Comparison of ENCODE assay signal across 20 cellular contexts in the genomic region with DNA sequence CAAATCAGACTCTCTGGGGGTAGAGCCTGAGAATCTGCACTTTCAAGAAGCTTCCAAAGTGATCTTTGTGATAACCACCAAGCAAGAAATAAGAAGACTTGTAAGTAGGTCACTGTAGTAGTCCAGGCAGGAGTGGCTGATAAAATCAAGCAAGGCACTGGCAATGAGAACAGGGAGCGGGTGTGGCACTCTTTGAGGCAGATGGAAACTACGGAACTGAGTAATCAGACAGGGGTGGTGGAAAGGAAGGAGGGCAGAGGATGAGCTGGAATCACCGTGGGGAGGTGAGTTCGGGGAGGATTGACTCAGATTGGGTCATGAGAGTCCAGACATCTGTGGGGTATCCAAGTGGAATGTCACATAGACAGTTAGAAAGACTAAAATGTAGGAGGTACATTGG. TPM values are rescaled to one million over a fixed set of nuclear protein-coding genes. Genes with fewer than 3 reads are reported as not detected.
DNase-seq lines count a peak whose midpoint lies in the region; ATAC-seq and TF ChIP-seq lines count a peak whose summit lies in the region.
"Had no signal": no experiment of that assay in that cellular context is flagged by ENCODE, and none has a peak within 500 bp of the region (broad histone marks: within the 10 kb centered on the region; RNA-seq: fewer than 3 reads in every experiment).

No MANE protein-coding gene starts in this region.

- peaks cover 38% of the 10 kb centered on the region for H3K27me3 Mint-ChIP-seq in activated naive CD8-positive, alpha-beta T cell treated with anti-CD3 and anti-CD28 coated beads, Interleukin-2, amount 50 U/mL, for 24 hours
- peaks cover 38% of the 10 kb centered on the region for H3K27me3 Mint-ChIP-seq in activated naive CD8-positive, alpha-beta T cell treated with anti-CD3 and anti-CD28 coated beads for 36 hours

- BruUV-seq in A673 (replicated peaks; lab: Mats Ljungman, UMichigan), result no TSS peak

- no peak for DNase-seq in activated naive CD8-positive, alpha-beta T cell treated with anti-CD3 and anti-CD28 coated beads, Interleukin-2, amount 50 U/mL, for 24 hours
- no peak for DNase-seq in activated naive CD8-positive, alpha-beta T cell treated with anti-CD3 and anti-CD28 coated beads for 36 hours
- DNase-seq in RWPE1 (ENCODE audit: low spot score), result peak; percentile 15
- peak; percentile 38 to 71 for DNase-seq in foreskin keratinocyte
- DNase-seq in ascending aorta (ENCODE audit: low spot score in 2 of 2), result no peak
- no peak for DNase-seq in AML-193 (lab: John Stamatoyannopoulos, UW)
- DNase-seq in A673 (ENCODE audit: low spot score), result no peak
- no peak for DNase-seq in OCI-M1 (lab: John Stamatoyannopoulos, UW)
- DNase-seq: 8988T; CD8-positive, alpha-beta T cell; DMS53; EL; IMR-90; NCI-H1105; NCI-H2081; NCI-H774; RPMI8226; SIG-M5 had no signal

- TF ChIP-seq CTCF in RWPE1 (conservative IDR thresholded peaks at IDR 0.05; ENCODE audit: low read depth) (no peak), foreskin keratinocyte (conservative IDR thresholded peaks at IDR 0.05) (no peak), ascending aorta (IDR thresholded peaks at IDR 0.05) (no peak), A673 (conservative IDR thresholded peaks at IDR 0.05; ENCODE audit: low read depth, low read length) (no peak)

- H3K27ac ChIP-seq in RWPE1 (no peak overlapping the region), foreskin keratinocyte (peak overlapping the region; percentile 48), ascending aorta (no peak overlapping the region), A673 (ENCODE audit: low read depth, low read length, poor library complexity, severe bottlenecking) (no peak overlapping the region)
- H3K27ac ChIP-seq: BLaER1 had no signal

- H3K4me3 ChIP-seq in ascending aorta (no peak overlapping the region), A673 (ENCODE audit: low read depth, low read length, poor library complexity, severe bottlenecking) (no peak overlapping the region)
- H3K4me3 ChIP-seq: BLaER1 had no signal

- peaks cover 5% of the 10 kb centered on the region for H3K27me3 ChIP-seq in foreskin keratinocyte
- no peaks in the 10 kb centered on the region for H3K27me3 ChIP-seq in ascending aorta
- H3K27me3 ChIP-seq in A673 (replicated peaks; ENCODE audit: insufficient read depth, low read depth, low read length, poor library complexity), result no peaks in the 10 kb centered on the region

- H3K9me3 ChIP-seq in ascending aorta (no peaks in the 10 kb centered on the region), A673 (ENCODE audit: low read depth, low read length, poor library complexity, severe bottlenecking) (no peaks in the 10 kb centered on the region)
- H3K9me3 ChIP-seq: BLaER1 had no signal

- POLR2A ChIA-PET in RWPE1 (lab: Yijun Ruan, JAX; ENCODE audit: low non-redundant PET), result no interaction called here
- POLR2A ChIA-PET in A673 (lab: Charles Lee; ENCODE audit: low non-redundant PET), result interaction anchor here (0.6 kb wide), 1 partner anchor 362 kb away, joined by 3 read pairs; no protein-coding TSS in a partner anchor

- no peak for ATAC-seq in activated naive CD8-positive, alpha-beta T cell treated with anti-CD3 and anti-CD28 coated beads, Interleukin-2, amount 50 U/mL, for 24 hours
- ATAC-seq in foreskin keratinocyte, result peak; percentile 11
- ATAC-seq: CD8-positive, alpha-beta T cell; SK-N-SH treated with all-trans-retinoic acid at 6 μM for 48 hours had no signal

- no peaks in the 10 kb centered on the region for H3K36me3 ChIP-seq in ascending aorta
- no peaks in the 10 kb centered on the region for H3K36me3 ChIP-seq in A673 (ENCODE audit: insufficient read depth, low read length, poor library complexity, severe bottlenecking)
- H3K36me3 ChIP-seq: BLaER1 had no signal

- H3K36me3 Mint-ChIP-seq in activated naive CD8-positive, alpha-beta T cell treated with anti-CD3 and anti-CD28 coated beads, Interleukin-2, amount 50 U/mL, for 24 hours (ENCODE audit: low read depth), result no peaks in the 10 kb centered on the region
- H3K36me3 Mint-ChIP-seq in activated naive CD8-positive, alpha-beta T cell treated with anti-CD3 and anti-CD28 coated beads for 36 hours, result no peaks in the 10 kb centered on the region
- H3K36me3 Mint-ChIP-seq: CD8-positive, alpha-beta T cell had no signal

- H3K4me3 Mint-ChIP-seq in activated naive CD8-positive, alpha-beta T cell treated with anti-CD3 and anti-CD28 coated beads, Interleukin-2, amount 50 U/mL, for 24 hours, result no peak overlapping the region
- no peak overlapping the region for H3K4me3 Mint-ChIP-seq in activated naive CD8-positive, alpha-beta T cell treated with anti-CD3 and anti-CD28 coated beads for 36 hours
- H3K4me3 Mint-ChIP-seq: CD8-positive, alpha-beta T cell had no signal

- peaks cover 12% of the 10 kb centered on the region for H3K4me1 ChIP-seq in foreskin keratinocyte
- peaks cover 0 to 4% of the 10 kb centered on the region in 2 donors for H3K4me1 ChIP-seq in ascending aorta
- no peaks in the 10 kb centered on the region for H3K4me1 ChIP-seq in A673 (ENCODE audit: insufficient read depth, low read length, poor library complexity, severe bottlenecking)

- H3K27ac Mint-ChIP-seq in activated naive CD8-positive, alpha-beta T cell treated with anti-CD3 and anti-CD28 coated beads, Interleukin-2, amount 50 U/mL, for 24 hours, result peak overlapping the region; percentile 40
- H3K27ac Mint-ChIP-seq in activated naive CD8-positive, alpha-beta T cell treated with anti-CD3 and anti-CD28 coated beads for 36 hours, result no peak overlapping the region
- H3K27ac Mint-ChIP-seq: CD8-positive, alpha-beta T cell had no signal

- CTCF ChIA-PET in RWPE1 (lab: Yijun Ruan, JAX), result interaction anchor here (4.5 kb wide), 1 partner anchor 534 kb away, joined by 57 read pairs; no protein-coding TSS in a partner anchor
- CTCF ChIA-PET in A673 (lab: Charles Lee), result interaction anchor here (1.0 kb wide), 1 partner anchor 337 kb away, joined by 6 read pairs; no protein-coding TSS in a partner anchor

- no peaks in the 10 kb centered on the region for H3K9me3 Mint-ChIP-seq in activated naive CD8-positive, alpha-beta T cell treated with anti-CD3 and anti-CD28 coated beads, Interleukin-2, amount 50 U/mL, for 24 hours
- H3K9me3 Mint-ChIP-seq in activated naive CD8-positive, alpha-beta T cell treated with anti-CD3 and anti-CD28 coated beads for 36 hours, result no peaks in the 10 kb centered on the region
- H3K9me3 Mint-ChIP-seq: CD8-positive, alpha-beta T cell had no signal

- intact Hi-C loops in ascending aorta (cut with DNase I), result loop anchor here (5.0 kb wide), 2 partner anchors 112 to 277 kb away; no protein-coding TSS in a partner anchor
- intact Hi-C loops in A673 (cut with micrococcal nuclease; ENCODE audit: unreplicated experiment), result loop anchor here (2.0 to 10.0 kb wide), 3 partner anchors 601 to 1317 kb away; no protein-coding TSS in a partner anchor

- peaks cover 44% of the 10 kb centered on the region for H3K4me1 Mint-ChIP-seq in activated naive CD8-positive, alpha-beta T cell treated with anti-CD3 and anti-CD28 coated beads, Interleukin-2, amount 50 U/mL, for 24 hours
- peaks cover 16% of the 10 kb centered on the region for H3K4me1 Mint-ChIP-seq in activated naive CD8-positive, alpha-beta T cell treated with anti-CD3 and anti-CD28 coated beads for 36 hours

RNA-seq across cellular contexts. Expression of a gene that starts 44.4 kb away (rescaled TPM):
- total RNA-seq in activated naive CD8-positive, alpha-beta T cell treated with anti-CD3 and anti-CD28 coated beads for 36 hours, result 1 to 10 TPM; 4.7 to 6.0 TPM
- total RNA-seq in foreskin keratinocyte, result 0.18 and 0.88 TPM in 2 replicates
- polyA plus RNA-seq in foreskin keratinocyte, result 0.03 and 0.21 TPM in 2 replicates
- 1.8 TPM for total RNA-seq in ascending aorta
- 0.30 and 0.76 TPM in 2 replicates for total RNA-seq in A673 (2021)

Comparison
In these comparisons a context has a peak if more than half of its experiments do, and no peak if none do; other contexts are left out.
1. DNase-seq: peak in RWPE1 (single experiment) and foreskin keratinocyte (2 of 2); none in activated naive CD8-positive, alpha-beta T cell treated with anti-CD3 and anti-CD28 coated beads, Interleukin-2, amount 50 U/mL, for 24 hours (single experiment), activated naive CD8-positive, alpha-beta T cell treated with anti-CD3 and anti-CD28 coated beads for 36 hours (single experiment), ascending aorta (0 of 2), AML-193 (0 of 2), A673 (single experiment) and OCI-M1 (single experiment).